Comparison of ENCODE assay signal across 8 cellular contexts in genomic region chr1:54671985-54672608, GRCh38. TPM values are rescaled to one million over a fixed set of nuclear protein-coding genes. Genes with fewer than 3 reads are reported as not detected.
DNase-seq lines count a peak whose midpoint lies in the region; ATAC-seq, FAIRE-seq and TF ChIP-seq lines count a peak whose summit lies in the region.

No MANE protein-coding gene starts in this region.

- H3K27ac ChIP-seq in foreskin keratinocyte: no peak overlapping the region

- no peak for FAIRE-seq in RCC 7860 (lab: Jason Lieb, UNC)

- peak; percentile 94 for TF ChIP-seq CTCF in foreskin keratinocyte (conservative IDR thresholded peaks at IDR 0.05)

- peaks cover 2% of the 10 kb centered on the region for H3K27me3 ChIP-seq in foreskin keratinocyte

- ATAC-seq in GM18498 (IDR thresholded peaks at IDR 0.05; ENCODE audit: unreplicated experiment): peak; percentile 80
- peak; percentile 78 for ATAC-seq in foreskin keratinocyte

- peak; percentile 95 for TF ChIP-seq RAD21 in Ishikawa (IDR thresholded peaks at IDR 0.05; ENCODE audit: low read depth)

- H3K4me1 ChIP-seq in foreskin keratinocyte: no peaks in the 10 kb centered on the region

- no peak for TF ChIP-seq EP300 in Ishikawa (IDR thresholded peaks at IDR 0.05; ENCODE audit: borderline replicate concordance)

- no peak overlapping the region for H3K4me3 ChIP-seq in skeletal muscle cell (ENCODE audit: low read depth, low read length)

- peak; percentile 36 for DNase-seq in 8988T
- DNase-seq in RCC 7860 (ENCODE audit: low spot score): peak; percentile 44
- peak; percentile 80 to 85 for DNase-seq in activated T-cell treated with anti-CD3 and anti-CD28 coated beads, Interleukin-2, amount 50 U/mL, for 48 hours
- peak; percentile 8 to 38 for DNase-seq in foreskin keratinocyte
- DNase-seq in skeletal muscle cell (ENCODE audit: low read depth): peak; percentile 9
- no peak for DNase-seq in T1000 (lab: John Stamatoyannopoulos, UW)

TF ChIP-seq in Ishikawa, 13 proteins besides CTCF, POLR2A, EP300 and RAD21:
- TF ChIP-seq TAF1 (IDR thresholded peaks at IDR 0.05; ENCODE audit: low read depth) (no peak), TCF12 (IDR thresholded peaks at IDR 0.05; ENCODE audit: low read depth) (no peak), TEAD4 (IDR thresholded peaks at IDR 0.05) (no peak), CREB1 (IDR thresholded peaks at IDR 0.05; ENCODE audit: low read depth) (no peak), FOXM1 (IDR thresholded peaks at IDR 0.05; ENCODE audit: borderline replicate concordance, low read depth) (no peak), CEBPB (IDR thresholded peaks at IDR 0.05) (no peak), YY1 (IDR thresholded peaks at IDR 0.05; ENCODE audit: low read depth) (no peak), EGR1 (IDR thresholded peaks at IDR 0.05) (no peak)
- TF ChIP-seq, protein P1, sequence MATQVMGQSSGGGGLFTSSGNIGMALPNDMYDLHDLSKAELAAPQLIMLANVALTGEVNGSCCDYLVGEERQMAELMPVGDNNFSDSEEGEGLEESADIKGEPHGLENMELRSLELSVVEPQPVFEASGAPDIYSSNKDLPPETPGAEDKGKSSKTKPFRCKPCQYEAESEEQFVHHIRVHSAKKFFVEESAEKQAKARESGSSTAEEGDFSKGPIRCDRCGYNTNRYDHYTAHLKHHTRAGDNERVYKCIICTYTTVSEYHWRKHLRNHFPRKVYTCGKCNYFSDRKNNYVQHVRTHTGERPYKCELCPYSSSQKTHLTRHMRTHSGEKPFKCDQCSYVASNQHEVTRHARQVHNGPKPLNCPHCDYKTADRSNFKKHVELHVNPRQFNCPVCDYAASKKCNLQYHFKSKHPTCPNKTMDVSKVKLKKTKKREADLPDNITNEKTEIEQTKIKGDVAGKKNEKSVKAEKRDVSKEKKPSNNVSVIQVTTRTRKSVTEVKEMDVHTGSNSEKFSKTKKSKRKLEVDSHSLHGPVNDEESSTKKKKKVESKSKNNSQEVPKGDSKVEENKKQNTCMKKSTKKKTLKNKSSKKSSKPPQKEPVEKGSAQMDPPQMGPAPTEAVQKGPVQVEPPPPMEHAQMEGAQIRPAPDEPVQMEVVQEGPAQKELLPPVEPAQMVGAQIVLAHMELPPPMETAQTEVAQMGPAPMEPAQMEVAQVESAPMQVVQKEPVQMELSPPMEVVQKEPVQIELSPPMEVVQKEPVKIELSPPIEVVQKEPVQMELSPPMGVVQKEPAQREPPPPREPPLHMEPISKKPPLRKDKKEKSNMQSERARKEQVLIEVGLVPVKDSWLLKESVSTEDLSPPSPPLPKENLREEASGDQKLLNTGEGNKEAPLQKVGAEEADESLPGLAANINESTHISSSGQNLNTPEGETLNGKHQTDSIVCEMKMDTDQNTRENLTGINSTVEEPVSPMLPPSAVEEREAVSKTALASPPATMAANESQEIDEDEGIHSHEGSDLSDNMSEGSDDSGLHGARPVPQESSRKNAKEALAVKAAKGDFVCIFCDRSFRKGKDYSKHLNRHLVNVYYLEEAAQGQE (IDR thresholded peaks at IDR 0.05; ENCODE audit: low read depth): no peak
- TF ChIP-seq, protein P2, sequence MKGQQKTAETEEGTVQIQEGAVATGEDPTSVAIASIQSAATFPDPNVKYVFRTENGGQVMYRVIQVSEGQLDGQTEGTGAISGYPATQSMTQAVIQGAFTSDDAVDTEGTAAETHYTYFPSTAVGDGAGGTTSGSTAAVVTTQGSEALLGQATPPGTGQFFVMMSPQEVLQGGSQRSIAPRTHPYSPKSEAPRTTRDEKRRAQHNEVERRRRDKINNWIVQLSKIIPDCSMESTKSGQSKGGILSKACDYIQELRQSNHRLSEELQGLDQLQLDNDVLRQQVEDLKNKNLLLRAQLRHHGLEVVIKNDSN (IDR thresholded peaks at IDR 0.05): no peak
TF ChIP-seq in Ishikawa: peak in this region for 0.

RNA-seq across cellular contexts. Expression of gene MROH7, which starts 30.5 kb away (rescaled TPM):
- total RNA-seq in foreskin keratinocyte: not detected in 2 replicates
- polyA plus RNA-seq in foreskin keratinocyte: not detected in 2 replicates

RNA-seq across cellular contexts. Expression of gene TTC4, which starts 43.6 kb away (rescaled TPM):
- 25.3 and 33.8 TPM in 2 replicates for total RNA-seq in foreskin keratinocyte
- polyA plus RNA-seq in foreskin keratinocyte: 21.7 and 30.9 TPM in 2 replicates

RNA-seq across cellular contexts. Expression of gene FAM151A, which starts 48.8 kb away (rescaled TPM):
- total RNA-seq in foreskin keratinocyte: not detected in 2 replicates
- 0.02 TPM in 1 of 2 replicates, not detected in the other for polyA plus RNA-seq in foreskin keratinocyte
